13 cellular contexts compared by ENCODE assay signal in the genomic region with DNA sequence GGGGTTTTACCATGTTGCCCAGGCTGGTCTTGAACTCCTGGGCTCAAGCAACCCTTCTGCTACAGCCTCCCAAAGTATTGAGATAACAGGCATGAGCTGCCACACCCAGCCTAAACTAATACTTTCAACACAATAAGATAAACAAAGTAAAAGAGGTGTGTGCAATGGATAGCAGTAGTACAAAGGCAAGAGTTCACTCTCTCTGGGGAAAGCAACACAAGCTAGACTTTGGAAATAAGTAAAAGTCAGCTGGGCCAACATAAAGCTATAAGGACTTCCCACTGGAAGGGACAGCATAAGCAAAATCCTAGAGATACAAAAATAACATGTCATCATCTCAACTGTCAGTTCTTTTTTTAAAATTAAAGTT. TPM values are rescaled to one million over a fixed set of nuclear protein-coding genes. Genes with fewer than 3 reads are reported as not detected.
DNase-seq lines count a peak whose midpoint lies in the region; ATAC-seq and TF ChIP-seq lines count a peak whose summit lies in the region.
"Had no signal": no experiment of that assay in that cellular context is flagged by ENCODE, and none has a peak within 500 bp of the region (broad histone marks: within the 10 kb centered on the region; RNA-seq: fewer than 3 reads in every experiment).

No MANE protein-coding gene starts in this region.

- H3K79me2 ChIP-seq in parathyroid adenoma: no peaks in the 10 kb centered on the region

- ATAC-seq in upper lobe of right lung: no peak

- H3K9ac ChIP-seq in BLaER1 treated with 17β-estradiol and CSF1 and Interleukin-3, amounts not matched to agents 10 nM and 100 nM: no peak overlapping the region
- H3K9ac ChIP-seq in parathyroid adenoma: no peak overlapping the region

- peaks cover 1% of the 10 kb centered on the region for H3K27me3 Mint-ChIP-seq in endothelial cell (ENCODE audit: unreplicated experiment)

- H3K4me3 Mint-ChIP-seq in endothelial cell (ENCODE audit: unreplicated experiment): no peak overlapping the region
- H3K4me3 Mint-ChIP-seq: B cell had no signal

- intact Hi-C loops in upper lobe of right lung (cut with DNase I): no loop called here

- H4K20me1 ChIP-seq in BLaER1 treated with 17β-estradiol and CSF1 and Interleukin-3, amounts not matched to agents 10 nM and 100 nM: no peaks in the 10 kb centered on the region

- peaks cover 0 to 4% (median 0%) of the 10 kb centered on the region in 11 experiments; a peak in 2 of 22 replicates for H3K9me3 ChIP-seq in BLaER1 treated with 17β-estradiol and CSF1 and Interleukin-3, amounts not matched to agents 10 nM and 100 nM (replicated peaks in 1 of 11)
- no peaks in the 10 kb centered on the region for H3K9me3 ChIP-seq in parathyroid adenoma (ENCODE audit: control insufficient read depth, low read length)
- H3K9me3 ChIP-seq in upper lobe of right lung: no peaks in the 10 kb centered on the region

- peaks cover 56% of the 10 kb centered on the region for H3K4me1 Mint-ChIP-seq in endothelial cell (ENCODE audit: unreplicated experiment)
- H3K4me1 Mint-ChIP-seq: B cell had no signal

- peak overlapping the region; percentile 30 for H3K27ac Mint-ChIP-seq in endothelial cell (ENCODE audit: unreplicated experiment)
- H3K27ac Mint-ChIP-seq: B cell had no signal

- H2AFZ ChIP-seq in parathyroid adenoma: no peak overlapping the region

- no peak overlapping the region for H3K4me3 ChIP-seq in BLaER1 treated with 17β-estradiol and CSF1 and Interleukin-3, amounts not matched to agents 10 nM and 100 nM
- H3K4me3 ChIP-seq in parathyroid adenoma (ENCODE audit: low read depth, low read length) (no peak overlapping the region), upper lobe of right lung (no peak overlapping the region)

- no peaks in the 10 kb centered on the region for H3K36me3 ChIP-seq in BLaER1 treated with 17β-estradiol and CSF1 and Interleukin-3, amounts not matched to agents 10 nM and 100 nM
- H3K36me3 ChIP-seq in parathyroid adenoma (ENCODE audit: control insufficient read depth, insufficient read depth, low read length) (no peaks in the 10 kb centered on the region), upper lobe of right lung (no peaks in the 10 kb centered on the region)

- no peak for TF ChIP-seq CTCF in endothelial cell (IDR thresholded peaks at IDR 0.05; ENCODE audit: unreplicated experiment)
- TF ChIP-seq CTCF in parathyroid adenoma (IDR thresholded peaks at IDR 0.05): no peak
- TF ChIP-seq CTCF in upper lobe of right lung (IDR thresholded peaks at IDR 0.05): no peak

- H3K4me2 ChIP-seq in BLaER1 treated with 17β-estradiol and CSF1 and Interleukin-3, amounts not matched to agents 10 nM and 100 nM: peak overlapping the region in 9 of 11 experiments; percentile 32 to 73 (median 61); a peak in 15 of 22 replicates
- no peak overlapping the region for H3K4me2 ChIP-seq in parathyroid adenoma (ENCODE audit: low read length)

- no peaks in the 10 kb centered on the region for H3K36me3 Mint-ChIP-seq in endothelial cell (ENCODE audit: low read depth, unreplicated experiment)

- H3K9me3 Mint-ChIP-seq in endothelial cell (ENCODE audit: unreplicated experiment): no peaks in the 10 kb centered on the region

- DNase-seq in OCI-M1 (lab: John Stamatoyannopoulos, UW) (peak; percentile 22), endothelial cell (ENCODE audit: low spot score) (no peak), upper lobe of right lung (no peak), NCI-H187 (lab: John Stamatoyannopoulos, UW) (no peak)
- no peak for DNase-seq in stimulated activated CD4-positive, alpha-beta T cell treated with anti-CD3 and anti-CD28 coated beads, Interleukin-12 subunit alpha, Interleukin-12 subunit beta, amount 100 ng/mL, for 4 hours
- DNase-seq: Calu3, DMS 273 treated with DMSO at 0.1 percent for 48 hours, HCEC 1CT had no signal

- H3K27ac ChIP-seq in BLaER1 treated with 17β-estradiol and CSF1 and Interleukin-3, amounts not matched to agents 10 nM and 100 nM: peak overlapping the region in 2 of 11 experiments; percentile 17 to 44; a peak in 6 of 22 replicates
- peak overlapping the region; percentile 25 for H3K27ac ChIP-seq in parathyroid adenoma
- H3K27ac ChIP-seq in upper lobe of right lung: no peak overlapping the region
- H3K27ac ChIP-seq: HL-60 had no signal

- peaks cover 8 to 23% (median 19%) of the 10 kb centered on the region in 10 experiments; a peak in 18 of 20 replicates for H3K4me1 ChIP-seq in BLaER1 treated with 17β-estradiol and CSF1 and Interleukin-3, amounts not matched to agents 10 nM and 100 nM
- H3K4me1 ChIP-seq in parathyroid adenoma: peaks cover 8% of the 10 kb centered on the region
- no peaks in the 10 kb centered on the region for H3K4me1 ChIP-seq in upper lobe of right lung

- no peaks in the 10 kb centered on the region for H3K27me3 ChIP-seq in BLaER1 treated with 17β-estradiol and CSF1 and Interleukin-3, amounts not matched to agents 10 nM and 100 nM
- H3K27me3 ChIP-seq in parathyroid adenoma (ENCODE audit: control insufficient read depth, insufficient read depth, low read length): no peaks in the 10 kb centered on the region
- H3K27me3 ChIP-seq in upper lobe of right lung: no peaks in the 10 kb centered on the region

RNA-seq across cellular contexts. Expression of a gene that starts 5.2 kb away (rescaled TPM):
- total RNA-seq in endothelial cell (ENCODE audit: unreplicated experiment) (not detected), upper lobe of right lung (70.0 TPM)
- total RNA-seq: B cell, Daoy had no signal

Comparison
In these comparisons a context has a peak if more than half of its experiments do, and no peak if none do; other contexts are left out.
1. RNA of a gene that starts 5.2 kb away (total RNA-seq): 70.0 TPM in upper lobe of right lung (single experiment); not detected in endothelial cell (single experiment); every median in the first group is over 10 times any median in the second.